Comparison of ENCODE assay signal across 22 cellular contexts in genomic region chrX:45266456-45266855, GRCh38.
DNase-seq lines count a peak whose midpoint lies in the region; ATAC-seq, FAIRE-seq and TF ChIP-seq lines count a peak whose summit lies in the region.
"Had no signal": no experiment of that assay in that cellular context is flagged by ENCODE, and none has a peak within 500 bp of the region (broad histone marks: within the 10 kb centered on the region; RNA-seq: fewer than 3 reads in every experiment).

No MANE protein-coding gene starts in this region.

- H3K9me3 Mint-ChIP-seq in stimulated activated memory B cell treated with anti-CD40 and anti-IgM and Interleukin-4, amounts not matched to agents 10 μg/mL and 1 μg/mL and 100 μg/mL, for 72 hours, result no peaks in the 10 kb centered on the region
- H3K9me3 Mint-ChIP-seq: CD8-positive, alpha-beta T cell; HFFc6 had no signal

- H3K36me3 Mint-ChIP-seq in stimulated activated memory B cell treated with anti-CD40 and anti-IgM and Interleukin-4, amounts not matched to agents 10 μg/mL and 1 μg/mL and 100 μg/mL, for 72 hours, result no peaks in the 10 kb centered on the region
- H3K36me3 Mint-ChIP-seq: CD8-positive, alpha-beta T cell; IgD-negative memory B cell had no signal

- no peak overlapping the region for H3K27ac ChIP-seq in endothelial cell of umbilical vein (ENCODE audit: insufficient read depth, low read depth, low read length)
- H3K27ac ChIP-seq: BLaER1 treated with 17β-estradiol and CSF1 and Interleukin-3, amounts not matched to agents 10 nM and 100 nM had no signal

- no peak overlapping the region for H2AFZ ChIP-seq in endothelial cell of umbilical vein (ENCODE audit: low read depth, low read length)

- TF ChIP-seq POLR2A in endothelial cell of umbilical vein (IDR thresholded peaks at IDR 0.05; ENCODE audit: low read depth, low read length), result no peak

- H3K9ac ChIP-seq in endothelial cell of umbilical vein (replicated peaks; ENCODE audit: extremely low read depth, insufficient read depth, low read length), result no peak overlapping the region
- H3K9ac ChIP-seq: BLaER1 treated with 17β-estradiol and CSF1 and Interleukin-3, amounts not matched to agents 10 nM and 100 nM; SK-N-SH had no signal

- TF ChIP-seq CTCF in AG10803 (conservative IDR thresholded peaks at IDR 0.05; ENCODE audit: low read length) (no peak), endothelial cell of umbilical vein (IDR thresholded peaks at IDR 0.05; ENCODE audit: extremely low read depth in 1 of 2, insufficient read depth in 1 of 2, low read depth in 1 of 2, low read length in 2 of 2) (no peak)

- no peaks in the 10 kb centered on the region for H3K27me3 Mint-ChIP-seq in stimulated activated memory B cell treated with anti-CD40 and anti-IgM and Interleukin-4, amounts not matched to agents 10 μg/mL and 1 μg/mL and 100 μg/mL, for 72 hours

- H3K9me3 ChIP-seq in endothelial cell of umbilical vein (replicated peaks; ENCODE audit: control insufficient read depth, insufficient read depth, low read length), result no peaks in the 10 kb centered on the region
- H3K9me3 ChIP-seq: SK-N-SH had no signal

- no peak overlapping the region for H3K4me3 Mint-ChIP-seq in stimulated activated memory B cell treated with anti-CD40 and anti-IgM and Interleukin-4, amounts not matched to agents 10 μg/mL and 1 μg/mL and 100 μg/mL, for 72 hours
- H3K4me3 Mint-ChIP-seq: CD8-positive, alpha-beta T cell; HFFc6; IgD-negative memory B cell had no signal

- intact Hi-C loops in endothelial cell of umbilical vein (cut with micrococcal nuclease), result no loop called here

- no peaks in the 10 kb centered on the region for H3K9me1 ChIP-seq in endothelial cell of umbilical vein (replicated peaks; ENCODE audit: control insufficient read depth, extremely low read depth, insufficient read depth, low read length)

- ATAC-seq in stimulated activated memory B cell treated with anti-CD40 and anti-IgM and Interleukin-4, amounts not matched to agents 10 μg/mL and 1 μg/mL and 100 μg/mL, for 72 hours, result no peak
- ATAC-seq in HG02759 (IDR thresholded peaks at IDR 0.05; ENCODE audit: unreplicated experiment), result no peak
- ATAC-seq: CD8-positive, alpha-beta T cell had no signal

- H3K4me3 ChIP-seq in AG10803 (ENCODE audit: low read length), result no peak overlapping the region
- no peak overlapping the region for H3K4me3 ChIP-seq in endothelial cell of umbilical vein (replicated peaks in 1 of 3; ENCODE audit: insufficient read depth in 1 of 3, low read depth in 1 of 3, low read length in 3 of 3)
- H3K4me3 ChIP-seq: BLaER1 treated with 17β-estradiol and CSF1 and Interleukin-3, amounts not matched to agents 10 nM and 100 nM had no signal

- no peak overlapping the region for H3K27ac Mint-ChIP-seq in stimulated activated memory B cell treated with anti-CD40 and anti-IgM and Interleukin-4, amounts not matched to agents 10 μg/mL and 1 μg/mL and 100 μg/mL, for 72 hours
- H3K27ac Mint-ChIP-seq: CD8-positive, alpha-beta T cell; HFFc6; IgD-negative memory B cell had no signal

- no TSS peak for BruUV-seq in endothelial cell of umbilical vein (replicated peaks; lab: Mats Ljungman, UMichigan)

- no peak overlapping the region for H3K4me2 ChIP-seq in endothelial cell of umbilical vein (ENCODE audit: insufficient read depth, low read length)
- H3K4me2 ChIP-seq: BLaER1 treated with 17β-estradiol and CSF1 and Interleukin-3, amounts not matched to agents 10 nM and 100 nM; SK-N-SH had no signal

- dilution Hi-C loops in endothelial cell of umbilical vein (cut with MboI; ENCODE audit: extremely low pct_ligation_motif_present, low sequenced_read_pairs), result no loop called here

- CTCF ChIA-PET in endothelial cell of umbilical vein (lab: Charles Lee), result no interaction called here

- H3K4me1 ChIP-seq in endothelial cell of umbilical vein (ENCODE audit: control insufficient read depth, extremely low read depth, insufficient read depth, low read length), result peaks cover 6% of the 10 kb centered on the region
- H3K4me1 ChIP-seq: BLaER1 treated with 17β-estradiol and CSF1 and Interleukin-3, amounts not matched to agents 10 nM and 100 nM had no signal

- no peaks in the 10 kb centered on the region for H4K20me1 ChIP-seq in endothelial cell of umbilical vein (replicated peaks; ENCODE audit: control insufficient read depth, extremely low read depth, insufficient read depth, low read length)
- H4K20me1 ChIP-seq: BLaER1 treated with 17β-estradiol and CSF1 and Interleukin-3, amounts not matched to agents 10 nM and 100 nM had no signal

- peak; percentile 78 for FAIRE-seq in endothelial cell of umbilical vein (lab: Jason Lieb, UNC)
- FAIRE-seq: H54 had no signal

- no peaks in the 10 kb centered on the region for H3K79me2 ChIP-seq in endothelial cell of umbilical vein (ENCODE audit: control insufficient read depth, insufficient read depth, low read length)

- POLR2A ChIA-PET in endothelial cell of umbilical vein (lab: Charles Lee), result no interaction called here

- DNase-seq in AG10803 (ENCODE audit: low read depth) (peak; percentile 0), M059J (ENCODE audit: low read depth) (peak; percentile 42), endothelial cell of umbilical vein (ENCODE audit: low read depth, low spot score) (peak; percentile 24), kidney tubule cell (ENCODE audit: low spot score) (peak; percentile 77), pons (ENCODE audit: low spot score) (no peak), occipital lobe (lab: John Stamatoyannopoulos, UW) (no peak)
- DNase-seq: Calu3; CD8-positive, alpha-beta T cell; DMS53; HFFc6; Karpas-422; MM.1S; NCI-H1092; NCI-H1436 treated with DMSO at 0.1 percent for 48 hours; NCI-H2171 treated with DMSO at 0.1 percent for 48 hours; SHP77 treated with DMSO at 0.1 percent for 48 hours; SK-N-SH had no signal

- H3K4me1 Mint-ChIP-seq in stimulated activated memory B cell treated with anti-CD40 and anti-IgM and Interleukin-4, amounts not matched to agents 10 μg/mL and 1 μg/mL and 100 μg/mL, for 72 hours, result no peaks in the 10 kb centered on the region
- H3K4me1 Mint-ChIP-seq: IgD-negative memory B cell had no signal

- H3K27me3 ChIP-seq in endothelial cell of umbilical vein (ENCODE audit: control insufficient read depth in 2 of 2, insufficient read depth in 2 of 2, low read length in 2 of 2), result no peaks in the 10 kb centered on the region
- H3K27me3 ChIP-seq: BLaER1 treated with 17β-estradiol and CSF1 and Interleukin-3, amounts not matched to agents 10 nM and 100 nM had no signal

- H3K36me3 ChIP-seq in endothelial cell of umbilical vein (ENCODE audit: control insufficient read depth in 2 of 2, extremely low read depth in 1 of 2, insufficient read depth in 2 of 2, low read length in 2 of 2), result no peaks in the 10 kb centered on the region
- H3K36me3 ChIP-seq: BLaER1 treated with 17β-estradiol and CSF1 and Interleukin-3, amounts not matched to agents 10 nM and 100 nM had no signal

TF ChIP-seq in endothelial cell of umbilical vein, 7 proteins besides CTCF, POLR2A, EP300 and RAD21:
- TF ChIP-seq MAX (IDR thresholded peaks at IDR 0.05; ENCODE audit: insufficient read depth, insufficient read length), result no peak
- peak; percentile 43 for TF ChIP-seq FOS (IDR thresholded peaks at IDR 0.05; ENCODE audit: borderline replicate concordance, insufficient read depth, low read length)
- no peak for TF ChIP-seq EZH2 (IDR thresholded peaks at IDR 0.05; ENCODE audit: borderline replicate concordance, low read depth, low read length, severe bottlenecking)
- TF ChIP-seq GATA2 (IDR thresholded peaks at IDR 0.05; ENCODE audit: insufficient read depth, insufficient read length, low read depth, low read length), result no peak
- peak; percentile 26 for TF ChIP-seq JUN (IDR thresholded peaks at IDR 0.05; ENCODE audit: borderline replicate concordance, insufficient read depth, insufficient read length, low read depth)
- TF ChIP-seq MYC (IDR thresholded peaks at IDR 0.05; ENCODE audit: low read depth, low read length), result no peak
- TF ChIP-seq POLR2AphosphoS5 (IDR thresholded peaks at IDR 0.05; ENCODE audit: insufficient read depth, low read depth, low read length), result no peak

Comparison
In these comparisons a context has a peak if more than half of its experiments do, and no peak if none do; other contexts are left out.
1. DNase-seq: peak in AG10803 (single experiment), M059J (single experiment), endothelial cell of umbilical vein (single experiment) and kidney tubule cell (single experiment); none in pons (single experiment) and occipital lobe (single experiment).